In genomic region chr13:67230243-67230773, GRCh38 we compare ENCODE assay signal across 8 cellular contexts. TPM values are rescaled to one million over a fixed set of nuclear protein-coding genes. Genes with fewer than 3 reads are reported as not detected.
DNase-seq lines count a peak whose midpoint lies in the region; ATAC-seq and TF ChIP-seq lines count a peak whose summit lies in the region.

PCDH9 (minus strand) TSS chr13:67230336; CDS start chr13:67228440, 1,896 bp downstream.

- H2AFZ ChIP-seq in PC-9 (peak within 1 kb of the TSS; percentile 99), fibroblast of lung (ENCODE audit: low read length) (peak within 1 kb of the TSS; percentile 95)

- peak within 1 kb of the TSS; percentile 88 for H3K4me3 ChIP-seq in Jurkat, Clone E6-1 (ENCODE audit: low read length)
- H3K4me3 ChIP-seq in PC-9 (peak within 1 kb of the TSS; percentile 96), fibroblast of lung (replicated peaks in 1 of 4; ENCODE audit: control extremely low read depth in 1 of 4, insufficient read depth in 1 of 4, low read depth in 3 of 4, low read length in 4 of 4) (peak within 1 kb of the TSS; percentile 75 to 98 (median 84))

- H3K36me3 Mint-ChIP-seq in activated T-helper 1 cell treated with anti-CD3 and anti-CD28 coated beads, Interleukin-12 subunit alpha, Interleukin-12 subunit beta, Interleukin-2, Interleukin-4 antibody, amounts not matched to agents 30 ng/mL and 10 ng/mL and 1 ng/mL, durations not matched to agents 14 hours and 24 hours and 36 hours (ENCODE audit: low read depth): peaks cover 1% of the 10 kb centered on the region
- peaks cover 7 to 11% of the 10 kb centered on the region in 2 donors for H3K36me3 Mint-ChIP-seq in naive B cell
- no peaks in the 10 kb centered on the region for H3K36me3 Mint-ChIP-seq in stimulated activated effector memory CD8-positive, alpha-beta T cell treated with anti-CD3 and anti-CD28 coated beads, Interleukin-12 subunit alpha, Interleukin-12 subunit beta, amount 100 ng/mL, for 72 hours

- DNase-seq in DMS 273 (lab: John Stamatoyannopoulos, UW; ENCODE audit: unreplicated experiment) (peak; percentile 97), PC-9 (peak; percentile 76 to 97), fibroblast of lung (ENCODE audit: low read depth in 2 of 2) (peak; percentile 98 to 99), naive B cell (peak; percentile 95)
- DNase-seq in Jurkat, Clone E6-1 (ENCODE audit: low read depth, low spot score): peak; percentile 94
- peak; percentile 83 for DNase-seq in activated T-helper 1 cell treated with anti-CD3 and anti-CD28 coated beads, Interleukin-12 subunit alpha, Interleukin-12 subunit beta, Interleukin-2, Interleukin-4 antibody, amounts not matched to agents 30 ng/mL and 10 ng/mL and 1 ng/mL, durations not matched to agents 14 hours and 24 hours and 36 hours (ENCODE audit: low spot score)
- DNase-seq in stimulated activated effector memory CD8-positive, alpha-beta T cell treated with anti-CD3 and anti-CD28 coated beads, Interleukin-12 subunit alpha, Interleukin-12 subunit beta, amount 100 ng/mL, for 72 hours (ENCODE audit: low spot score in 2 of 2): peak; percentile 68 to 78

- H3K27ac Mint-ChIP-seq in activated T-helper 1 cell treated with anti-CD3 and anti-CD28 coated beads, Interleukin-12 subunit alpha, Interleukin-12 subunit beta, Interleukin-2, Interleukin-4 antibody, amounts not matched to agents 30 ng/mL and 10 ng/mL and 1 ng/mL, durations not matched to agents 14 hours and 24 hours and 36 hours: no peak within 1 kb of the TSS
- H3K27ac Mint-ChIP-seq in naive B cell: peak within 1 kb of the TSS in 4 of 6 donors; percentile 33 to 96 (median 94)
- H3K27ac Mint-ChIP-seq in stimulated activated effector memory CD8-positive, alpha-beta T cell treated with anti-CD3 and anti-CD28 coated beads, Interleukin-12 subunit alpha, Interleukin-12 subunit beta, amount 100 ng/mL, for 72 hours: peak within 1 kb of the TSS; percentile 9

- peak; percentile 98 for ATAC-seq in GM21576 (IDR thresholded peaks at IDR 0.05; ENCODE audit: unreplicated experiment)
- peak; percentile 92 to 94 for ATAC-seq in naive B cell (ENCODE audit: low read depth in 2 of 2)
- ATAC-seq in stimulated activated effector memory CD8-positive, alpha-beta T cell treated with anti-CD3 and anti-CD28 coated beads, Interleukin-12 subunit alpha, Interleukin-12 subunit beta, amount 100 ng/mL, for 72 hours: peak; percentile 95

- CTCF ChIA-PET in PC-9 (lab: Charles Lee): no interaction called here

- POLR2A ChIA-PET in PC-9 (lab: Charles Lee; ENCODE audit: unreplicated experiment): no interaction called here

- H3K4me1 ChIP-seq in PC-9 (replicated peaks; ENCODE audit: insufficient read depth): peaks cover 9% of the 10 kb centered on the region; the same call in 1 of the 2 replicates
- no peaks in the 10 kb centered on the region for H3K4me1 ChIP-seq in fibroblast of lung (ENCODE audit: control insufficient read depth, extremely low read depth, insufficient read depth, low read length)

- H3K4me2 ChIP-seq in PC-9 (peak within 1 kb of the TSS; percentile 98), fibroblast of lung (ENCODE audit: extremely low read depth, insufficient read depth, low read length) (peak within 1 kb of the TSS; percentile 100)

- H3K9ac ChIP-seq in fibroblast of lung (ENCODE audit: insufficient read depth, low read length): peak within 1 kb of the TSS; percentile 36

- H3K27me3 ChIP-seq in PC-9 (ENCODE audit: insufficient read depth, low read depth): no peaks in the 10 kb centered on the region
- no peaks in the 10 kb centered on the region for H3K27me3 ChIP-seq in fibroblast of lung (ENCODE audit: control insufficient read depth, insufficient read depth, low read length)

- H3K27ac ChIP-seq in PC-9 (no peak within 1 kb of the TSS), fibroblast of lung (ENCODE audit: insufficient read depth, low read length) (peak within 1 kb of the TSS; percentile 59)

- H3K9me2 ChIP-seq in PC-9 (ENCODE audit: insufficient read depth): no peaks in the 10 kb centered on the region

- H3K79me2 ChIP-seq in PC-9 (ENCODE audit: low read depth): no peaks in the 10 kb centered on the region
- no peaks in the 10 kb centered on the region for H3K79me2 ChIP-seq in fibroblast of lung (ENCODE audit: control insufficient read depth, insufficient read depth, low read length)

- H3K27me3 Mint-ChIP-seq in activated T-helper 1 cell treated with anti-CD3 and anti-CD28 coated beads, Interleukin-12 subunit alpha, Interleukin-12 subunit beta, Interleukin-2, Interleukin-4 antibody, amounts not matched to agents 30 ng/mL and 10 ng/mL and 1 ng/mL, durations not matched to agents 14 hours and 24 hours and 36 hours (ENCODE audit: insufficient read depth): peaks cover 24% of the 10 kb centered on the region
- no peaks in the 10 kb centered on the region for H3K27me3 Mint-ChIP-seq in naive B cell

- H3K36me3 ChIP-seq in PC-9 (ENCODE audit: low read depth): no peaks in the 10 kb centered on the region
- H3K36me3 ChIP-seq in fibroblast of lung (ENCODE audit: control insufficient read depth, insufficient read depth, low read length): no peaks in the 10 kb centered on the region

- H3F3A ChIP-seq in PC-9 (ENCODE audit: insufficient read depth, low read depth): no peaks in the 10 kb centered on the region

- intact Hi-C loops in PC-9 (cut with micrococcal nuclease; ENCODE audit: unreplicated experiment): loop anchor here (2.0 to 10.0 kb wide), 3 partner anchors 78 to 1576 kb away; no protein-coding TSS in a partner anchor
- intact Hi-C loops in activated T-helper 1 cell treated with anti-CD3 and anti-CD28 coated beads, Interleukin-12 subunit alpha, Interleukin-12 subunit beta, Interleukin-2, Interleukin-4 antibody, amounts not matched to agents 30 ng/mL and 10 ng/mL and 1 ng/mL, durations not matched to agents 14 hours and 24 hours and 36 hours (cut with micrococcal nuclease): no loop called here

- H3K9me3 ChIP-seq in PC-9 (ENCODE audit: insufficient read depth, low read depth) (no peaks in the 10 kb centered on the region), fibroblast of lung (ENCODE audit: control insufficient read depth, insufficient read depth, low read depth, low read length) (no peaks in the 10 kb centered on the region)

- TF ChIP-seq CTCF in PC-9 (conservative IDR thresholded peaks at IDR 0.05) (no peak), fibroblast of lung (conservative IDR thresholded peaks at IDR 0.05 in 1 of 2, IDR thresholded peaks at IDR 0.05 in 1 of 2; ENCODE audit: low read depth in 1 of 2, low read length in 2 of 2) (no peak)

- peaks cover 6% of the 10 kb centered on the region for H3K4me1 Mint-ChIP-seq in activated T-helper 1 cell treated with anti-CD3 and anti-CD28 coated beads, Interleukin-12 subunit alpha, Interleukin-12 subunit beta, Interleukin-2, Interleukin-4 antibody, amounts not matched to agents 30 ng/mL and 10 ng/mL and 1 ng/mL, durations not matched to agents 14 hours and 24 hours and 36 hours (ENCODE audit: low read depth)
- H3K4me1 Mint-ChIP-seq in naive B cell: peaks cover 17 to 28% (median 18%) of the 10 kb centered on the region in 3 donors
- no peaks in the 10 kb centered on the region for H3K4me1 Mint-ChIP-seq in stimulated activated effector memory CD8-positive, alpha-beta T cell treated with anti-CD3 and anti-CD28 coated beads, Interleukin-12 subunit alpha, Interleukin-12 subunit beta, amount 100 ng/mL, for 72 hours

- no TSS peak for BruUV-seq in PC-9 (replicated peaks; lab: Mats Ljungman, UMichigan)

- peak within 1 kb of the TSS; percentile 89 for H3K4me3 Mint-ChIP-seq in activated T-helper 1 cell treated with anti-CD3 and anti-CD28 coated beads, Interleukin-12 subunit alpha, Interleukin-12 subunit beta, Interleukin-2, Interleukin-4 antibody, amounts not matched to agents 30 ng/mL and 10 ng/mL and 1 ng/mL, durations not matched to agents 14 hours and 24 hours and 36 hours
- no peak within 1 kb of the TSS for H3K4me3 Mint-ChIP-seq in naive B cell
- no peak within 1 kb of the TSS for H3K4me3 Mint-ChIP-seq in stimulated activated effector memory CD8-positive, alpha-beta T cell treated with anti-CD3 and anti-CD28 coated beads, Interleukin-12 subunit alpha, Interleukin-12 subunit beta, amount 100 ng/mL, for 72 hours

- no peaks in the 10 kb centered on the region for H4K20me1 ChIP-seq in PC-9 (ENCODE audit: insufficient read depth)
- no peaks in the 10 kb centered on the region for H4K20me1 ChIP-seq in fibroblast of lung (ENCODE audit: control insufficient read depth, extremely low read depth, insufficient read depth, low read length)

- no peaks in the 10 kb centered on the region for H3K9me3 Mint-ChIP-seq in activated T-helper 1 cell treated with anti-CD3 and anti-CD28 coated beads, Interleukin-12 subunit alpha, Interleukin-12 subunit beta, Interleukin-2, Interleukin-4 antibody, amounts not matched to agents 30 ng/mL and 10 ng/mL and 1 ng/mL, durations not matched to agents 14 hours and 24 hours and 36 hours
- peaks cover 0 to 2% (median 0%) of the 10 kb centered on the region in 7 donors for H3K9me3 Mint-ChIP-seq in naive B cell
- no peaks in the 10 kb centered on the region for H3K9me3 Mint-ChIP-seq in stimulated activated effector memory CD8-positive, alpha-beta T cell treated with anti-CD3 and anti-CD28 coated beads, Interleukin-12 subunit alpha, Interleukin-12 subunit beta, amount 100 ng/mL, for 72 hours

RNA-seq across cellular contexts. Expression of gene PCDH9, which starts in this region (rescaled TPM):
- polyA plus RNA-seq in Jurkat, Clone E6-1 (2012; ENCODE audit: insufficient read depth, insufficient read length): 3.6 TPM
- total RNA-seq in PC-9 (2021): 0.37 and 0.55 TPM in 2 replicates
- 0.21 and 0.27 TPM in 2 replicates for total RNA-seq in activated T-helper 1 cell treated with anti-CD3 and anti-CD28 coated beads, Interleukin-12 subunit alpha, Interleukin-12 subunit beta, Interleukin-2, Interleukin-4 antibody, amounts not matched to agents 30 ng/mL and 10 ng/mL and 1 ng/mL, durations not matched to agents 14 hours and 24 hours and 36 hours
- 0.26 and 0.50 TPM in 2 replicates for total RNA-seq in fibroblast of lung
- 0.67 and 2.0 TPM in 2 replicates for polyA plus RNA-seq in fibroblast of lung
- polyA plus RNA-seq in fibroblast of lung (2012): 0.34 and 0.81 TPM in 2 replicates
- polyA minus RNA-seq in fibroblast of lung (ENCODE audit: low replicate concordance): 0.20 and 1.6 TPM in 2 replicates
- polyA plus RNA-seq in naive B cell (ENCODE audit: low read depth in 6 of 6): 10 to 100 TPM; 49.9 to 70.2 (median 57.2) TPM

Comparison
In these comparisons a context has a peak if more than half of its experiments do, and no peak if none do; other contexts are left out.
1. RNA of gene PCDH9 (polyA plus RNA-seq): 49.9 to 70.2 TPM in naive B cell; 0.34 to 2.0 TPM in fibroblast of lung; every median in the first group is over 10 times any median in the second.
2. Peak in DNase-seq, H3K4me3 ChIP-seq and H3K4me2 ChIP-seq in PC-9; RNA of the gene not detected or under 1 TPM.
3. Peak in DNase-seq in activated T-helper 1 cell treated with anti-CD3 and anti-CD28 coated beads, Interleukin-12 subunit alpha, Interleukin-12 subunit beta, Interleukin-2, Interleukin-4 antibody, amounts not matched to agents 30 ng/mL and 10 ng/mL and 1 ng/mL, durations not matched to agents 14 hours and 24 hours and 36 hours; RNA of the gene not detected or under 1 TPM.
4. Peak in every context shown above with its lines, with median percentiles within 50 percentile points of each other: DNase-seq, ATAC-seq and H3K4me3 ChIP-seq.